ENCODE assay signal across 18 cellular contexts in the genomic region with DNA sequence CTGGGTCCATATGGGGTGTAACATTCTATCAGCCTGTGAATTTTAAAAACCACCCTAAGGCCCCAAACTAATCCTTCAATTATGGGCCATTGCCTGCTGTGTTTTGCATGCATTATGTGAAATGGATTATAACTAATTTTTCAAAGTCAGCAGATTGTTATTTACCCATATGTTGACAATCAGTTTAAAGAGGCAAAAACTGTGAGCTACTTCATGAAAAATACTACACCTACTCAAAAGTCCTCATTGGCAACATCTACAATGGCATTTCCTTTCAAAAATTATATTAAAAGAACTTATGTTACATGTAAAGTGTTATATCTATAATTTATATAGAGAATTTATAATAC. TPM values are rescaled to one million over a fixed set of nuclear protein-coding genes. Genes with fewer than 3 reads are reported as not detected.
A peak's percentile ranks its signal among the peaks of the same experiment; 100 is the strongest.
DNase-seq lines count a peak whose midpoint lies in the region; FAIRE-seq and TF ChIP-seq lines count a peak whose summit lies in the region.
"Had no signal": no experiment of that assay in that cellular context is flagged by ENCODE, and none has a peak within 500 bp of the region (broad histone marks: within the 10 kb centered on the region; RNA-seq: fewer than 3 reads in every experiment).

No MANE protein-coding gene starts in this region.

- H3K9me3 Mint-ChIP-seq in T-helper 2 cell treated with Interferon-gamma antibody and Interleukin-4, amounts not matched to agents 5 μg/mL and 100 μg/mL, for 36 hours = peaks cover 21% of the 10 kb centered on the region
- no peaks in the 10 kb centered on the region for H3K9me3 Mint-ChIP-seq in CD8-positive, alpha-beta memory T cell
- peaks cover 15% of the 10 kb centered on the region for H3K9me3 Mint-ChIP-seq in activated CD4-positive, alpha-beta memory T cell treated with anti-CD3 and anti-CD28 coated beads, Interleukin-2, amount 10 ng/mL, durations not matched to agents 7 days and 5 days

- H4K8ac ChIP-seq in mesendoderm (ENCODE audit: low read depth, low read length) = no peak overlapping the region

- H3K27me3 ChIP-seq in CD8-positive, alpha-beta memory T cell (ENCODE audit: insufficient read depth, low read length, poor library complexity, severe bottlenecking) = no peaks in the 10 kb centered on the region
- no peaks in the 10 kb centered on the region for H3K27me3 ChIP-seq in keratinocyte (ENCODE audit: control insufficient read depth, extremely low read depth, insufficient read depth, low read length)
- no peaks in the 10 kb centered on the region for H3K27me3 ChIP-seq in mesendoderm (ENCODE audit: insufficient read depth, low read length, poor library complexity)
- H3K27me3 ChIP-seq: colonic mucosa, left lung, transverse colon had no signal

- H3K4me3 Mint-ChIP-seq in T-helper 2 cell treated with Interferon-gamma antibody and Interleukin-4, amounts not matched to agents 5 μg/mL and 100 μg/mL, for 36 hours = peak overlapping the region; percentile 49
- peak overlapping the region in 6 of 7 donors; percentile 65 to 91 (median 82) for H3K4me3 Mint-ChIP-seq in CD8-positive, alpha-beta memory T cell
- no peak overlapping the region for H3K4me3 Mint-ChIP-seq in activated CD4-positive, alpha-beta memory T cell treated with anti-CD3 and anti-CD28 coated beads, Interleukin-2, amount 10 ng/mL, durations not matched to agents 7 days and 5 days

- H3K27ac Mint-ChIP-seq in T-helper 2 cell treated with Interferon-gamma antibody and Interleukin-4, amounts not matched to agents 5 μg/mL and 100 μg/mL, for 36 hours = peak overlapping the region; percentile 92
- peak overlapping the region; percentile 79 to 98 (median 93) for H3K27ac Mint-ChIP-seq in CD8-positive, alpha-beta memory T cell
- peak overlapping the region; percentile 89 for H3K27ac Mint-ChIP-seq in activated CD4-positive, alpha-beta memory T cell treated with anti-CD3 and anti-CD28 coated beads, Interleukin-2, amount 10 ng/mL, durations not matched to agents 7 days and 5 days

- H3K27me3 Mint-ChIP-seq in T-helper 2 cell treated with Interferon-gamma antibody and Interleukin-4, amounts not matched to agents 5 μg/mL and 100 μg/mL, for 36 hours (ENCODE audit: low read depth) = no peaks in the 10 kb centered on the region
- peaks cover 0 to 2% of the 10 kb centered on the region in 2 donors for H3K27me3 Mint-ChIP-seq in CD8-positive, alpha-beta memory T cell
- H3K27me3 Mint-ChIP-seq in activated CD4-positive, alpha-beta memory T cell treated with anti-CD3 and anti-CD28 coated beads, Interleukin-2, amount 10 ng/mL, durations not matched to agents 7 days and 5 days = no peaks in the 10 kb centered on the region

- no peak overlapping the region for H3K27ac ChIP-seq in CD8-positive, alpha-beta memory T cell (ENCODE audit: low read depth, low read length)
- H3K27ac ChIP-seq in keratinocyte (ENCODE audit: control insufficient read depth, insufficient read depth, low read length) = no peak overlapping the region
- no peak overlapping the region for H3K27ac ChIP-seq in mesendoderm (ENCODE audit: low read depth, low read length)
- H3K27ac ChIP-seq: colonic mucosa, foreskin keratinocyte, left lung, parathyroid adenoma, transverse colon had no signal

- H3K4me2 ChIP-seq in keratinocyte (ENCODE audit: control insufficient read depth, extremely low read depth, insufficient read depth, low read depth, low read length) = no peak overlapping the region
- H3K4me2 ChIP-seq in mesendoderm (ENCODE audit: low read length) = no peak overlapping the region

- peak overlapping the region; percentile 83 for H2AFZ ChIP-seq in keratinocyte (ENCODE audit: control insufficient read depth, low read length)

- H3K36me3 Mint-ChIP-seq in T-helper 2 cell treated with Interferon-gamma antibody and Interleukin-4, amounts not matched to agents 5 μg/mL and 100 μg/mL, for 36 hours (ENCODE audit: low read depth) = peaks cover 23% of the 10 kb centered on the region
- H3K36me3 Mint-ChIP-seq in CD8-positive, alpha-beta memory T cell = peaks cover 0 to 16% (median 0%) of the 10 kb centered on the region in 3 donors
- H3K36me3 Mint-ChIP-seq in activated CD4-positive, alpha-beta memory T cell treated with anti-CD3 and anti-CD28 coated beads, Interleukin-2, amount 10 ng/mL, durations not matched to agents 7 days and 5 days (ENCODE audit: low read depth) = peaks cover 23% of the 10 kb centered on the region

- H3K79me2 ChIP-seq in keratinocyte (ENCODE audit: control insufficient read depth, insufficient read depth, low read length) (no peaks in the 10 kb centered on the region), mesendoderm (ENCODE audit: control insufficient read depth, insufficient read depth, low read length) (no peaks in the 10 kb centered on the region)
- H3K79me2 ChIP-seq: parathyroid adenoma had no signal

- dilution Hi-C loops in keratinocyte (cut with MboI; ENCODE audit: extremely low pct_ligation_motif_present, low sequenced_read_pairs) = no loop called here

- CTCF ChIA-PET in CD8-positive, alpha-beta memory T cell (lab: Charles Lee) = interaction anchor here (1.0 to 1.3 kb wide), 2 partner anchors 35 to 46 kb away, joined by 4 read pairs; no protein-coding TSS in a partner anchor
- CTCF ChIA-PET in activated CD4-positive, alpha-beta memory T cell treated with anti-CD3 and anti-CD28 coated beads, Interleukin-2, amount 10 ng/mL, durations not matched to agents 7 days and 5 days (lab: Charles Lee) = no interaction called here

- TF ChIP-seq CTCF in keratinocyte (optimal IDR thresholded peaks at IDR 0.05 in 1 of 3, IDR thresholded peaks at IDR 0.05 in 1 of 3, conservative IDR thresholded peaks at IDR 0.05 in 1 of 3; ENCODE audit: extremely low read depth in 1 of 3, insufficient read depth in 2 of 3, low read length in 3 of 3) = no peak

- no peak for DNase-seq in T-helper 2 cell treated with Interferon-gamma antibody and Interleukin-4, amounts not matched to agents 5 μg/mL and 100 μg/mL, for 36 hours (ENCODE audit: low spot score)
- DNase-seq in T-helper 2 cell (no peak), keratinocyte (ENCODE audit: low read depth, low spot score) (no peak), putamen (ENCODE audit: low spot score) (no peak), SW 1271 (lab: John Stamatoyannopoulos, UW) (no peak), mesendoderm (no peak)
- no peak for DNase-seq in CD8-positive, alpha-beta memory T cell
- no peak for DNase-seq in activated CD4-positive, alpha-beta memory T cell treated with anti-CD3 and anti-CD28 coated beads, Interleukin-2, amount 10 ng/mL, durations not matched to agents 7 days and 5 days
- DNase-seq: 8988T, colonic mucosa, EL, left lung, NCI-H146, T-helper 9 cell, transverse colon had no signal

- H3K9ac ChIP-seq in keratinocyte (ENCODE audit: control insufficient read depth, extremely low read depth, insufficient read depth, low read length) = no peak overlapping the region
- H3K9ac ChIP-seq in mesendoderm (ENCODE audit: low read length) = no peak overlapping the region
- H3K9ac ChIP-seq: parathyroid adenoma had no signal

- no peak overlapping the region for H3K18ac ChIP-seq in mesendoderm (ENCODE audit: low read length)

- no peak overlapping the region for H2BK15ac ChIP-seq in mesendoderm (replicated peaks; ENCODE audit: low read depth)

- H3K79me1 ChIP-seq in mesendoderm (ENCODE audit: low read length) = no peaks in the 10 kb centered on the region

- POLR2A ChIA-PET in CD8-positive, alpha-beta memory T cell (lab: Charles Lee) = no interaction called here
- POLR2A ChIA-PET in activated CD4-positive, alpha-beta memory T cell treated with anti-CD3 and anti-CD28 coated beads, Interleukin-2, amount 10 ng/mL, durations not matched to agents 7 days and 5 days (lab: Charles Lee) = interaction anchor here (0.8 to 1.6 kb wide), 3 partner anchors 28 to 78 kb away, joined by 3 to 4 read pairs (median 3); no protein-coding TSS in a partner anchor

- no peak overlapping the region for H2BK5ac ChIP-seq in mesendoderm (ENCODE audit: low read length)

- H3K56ac ChIP-seq in mesendoderm (ENCODE audit: low read length) = no peak overlapping the region

- peak overlapping the region; percentile 39 for H3K4me3 ChIP-seq in CD8-positive, alpha-beta memory T cell (ENCODE audit: low read length)
- H3K4me3 ChIP-seq in keratinocyte (ENCODE audit: control insufficient read depth in 2 of 3, extremely low read depth in 1 of 3, insufficient read depth in 2 of 3, low read depth in 1 of 3, low read length in 3 of 3) = no peak overlapping the region
- H3K4me3 ChIP-seq in mesendoderm (ENCODE audit: low read length) = no peak overlapping the region
- H3K4me3 ChIP-seq: colonic mucosa, left lung, transverse colon had no signal

- no peaks in the 10 kb centered on the region for H3K9me3 ChIP-seq in CD8-positive, alpha-beta memory T cell (ENCODE audit: low read length)
- H3K9me3 ChIP-seq in keratinocyte (ENCODE audit: control insufficient read depth, low read depth, low read length) = no peaks in the 10 kb centered on the region
- H3K9me3 ChIP-seq: colonic mucosa, left lung, transverse colon had no signal

- no peak overlapping the region for H2AK5ac ChIP-seq in mesendoderm (ENCODE audit: low read length)

- H3K36me3 ChIP-seq in CD8-positive, alpha-beta memory T cell (ENCODE audit: insufficient read depth, low read length) = no peaks in the 10 kb centered on the region
- no peaks in the 10 kb centered on the region for H3K36me3 ChIP-seq in keratinocyte (ENCODE audit: control insufficient read depth in 2 of 2, extremely low read depth in 1 of 2, insufficient read depth in 2 of 2, low read length in 2 of 2)
- H3K36me3 ChIP-seq in mesendoderm (ENCODE audit: control insufficient read depth, insufficient read depth, low read length) = no peaks in the 10 kb centered on the region
- H3K36me3 ChIP-seq: colonic mucosa, left lung, transverse colon had no signal

- peaks cover 54% of the 10 kb centered on the region for H3K4me1 ChIP-seq in CD8-positive, alpha-beta memory T cell (ENCODE audit: insufficient read depth, low read length)
- H3K4me1 ChIP-seq in keratinocyte (ENCODE audit: control insufficient read depth, extremely low read depth, insufficient read depth, low read length) (peaks cover 5% of the 10 kb centered on the region), mesendoderm (ENCODE audit: control insufficient read depth, low read depth, low read length) (no peaks in the 10 kb centered on the region)
- H3K4me1 ChIP-seq: colonic mucosa, left lung, parathyroid adenoma, transverse colon had no signal

- no peak overlapping the region for H2BK120ac ChIP-seq in mesendoderm (ENCODE audit: low read depth, low read length)

- H3K4ac ChIP-seq in mesendoderm (ENCODE audit: low read depth, low read length) = no peak overlapping the region

- H4K20me1 ChIP-seq in keratinocyte (ENCODE audit: control insufficient read depth, extremely low read depth, insufficient read depth, low read length) = no peaks in the 10 kb centered on the region

- no peaks in the 10 kb centered on the region for H3K9me1 ChIP-seq in keratinocyte (ENCODE audit: control insufficient read depth, extremely low read depth, insufficient read depth, low read length)

- no peak overlapping the region for H4K5ac ChIP-seq in mesendoderm (ENCODE audit: low read length)

- FAIRE-seq in keratinocyte (lab: Jason Lieb, UNC) = no peak
- FAIRE-seq: astrocyte had no signal

- H3K23ac ChIP-seq in mesendoderm (ENCODE audit: low read length) = no peak overlapping the region

- H3K4me1 Mint-ChIP-seq in T-helper 2 cell treated with Interferon-gamma antibody and Interleukin-4, amounts not matched to agents 5 μg/mL and 100 μg/mL, for 36 hours (ENCODE audit: low read depth) = peaks cover 59% of the 10 kb centered on the region
- peaks cover 45 to 72% (median 69%) of the 10 kb centered on the region in 3 donors for H3K4me1 Mint-ChIP-seq in CD8-positive, alpha-beta memory T cell
- H3K4me1 Mint-ChIP-seq in activated CD4-positive, alpha-beta memory T cell treated with anti-CD3 and anti-CD28 coated beads, Interleukin-2, amount 10 ng/mL, durations not matched to agents 7 days and 5 days = peaks cover 44% of the 10 kb centered on the region

RNA-seq across cellular contexts. Expression of a gene that starts 49.0 kb away (rescaled TPM):
- 100 to 1,000 TPM; 252 to 253 TPM for total RNA-seq in CD8-positive, alpha-beta memory T cell
- polyA plus RNA-seq in CD8-positive, alpha-beta memory T cell = 185 TPM
- 100 to 1,000 TPM; 250 to 251 TPM for total RNA-seq in activated CD4-positive, alpha-beta memory T cell treated with anti-CD3 and anti-CD28 coated beads, Interleukin-2, amount 10 ng/mL, durations not matched to agents 7 days and 5 days
- polyA plus RNA-seq in keratinocyte = 18.3 to 34.8 TPM (median 31.7 TPM) in 3 replicates
- 34.1 TPM for polyA plus RNA-seq in keratinocyte (2011; ENCODE audit: low read depth)
- polyA plus RNA-seq in keratinocyte (2011; cell fraction: cytosol; rRNA removed) = 30.5 and 44.5 TPM in 2 replicates
- 27.1 and 38.4 TPM in 2 replicates for polyA plus RNA-seq in keratinocyte (2011; cell fraction: nucleus; rRNA removed)
- 21.3 and 30.9 TPM in 2 replicates for polyA plus RNA-seq in keratinocyte (2012; ENCODE audit: low replicate concordance)
- 6.6 to 47.7 TPM (median 19.1 TPM) in 3 replicates for polyA minus RNA-seq in keratinocyte
- polyA minus RNA-seq in keratinocyte (2011; cell fraction: cytosol; rRNA and poly(A)+ RNA removed) = 22.4 TPM
- polyA minus RNA-seq in keratinocyte (2011; cell fraction: nucleus; rRNA and poly(A)+ RNA removed) = 18.9 and 41.6 TPM in 2 replicates
- polyA plus RNA-seq in mesendoderm (2013, experiment 1 of 2) = 105 TPM
- 106 TPM for polyA plus RNA-seq in mesendoderm (2013, experiment 2 of 2)
